Comparison of ENCODE assay signal across 12 cellular contexts in genomic region chr9:93578844-93579243, GRCh38. TPM values are rescaled to one million over a fixed set of nuclear protein-coding genes. Genes with fewer than 3 reads are reported as not detected.
DNase-seq lines count a peak whose midpoint lies in the region; ATAC-seq, FAIRE-seq and TF ChIP-seq lines count a peak whose summit lies in the region.
"Had no signal": no experiment of that assay in that cellular context is flagged by ENCODE, and none has a peak within 500 bp of the region (broad histone marks: within the 10 kb centered on the region; RNA-seq: fewer than 3 reads in every experiment).

No MANE protein-coding gene starts in this region.

- H3K36me3 ChIP-seq in GM12878 (ENCODE audit: control insufficient read depth in 2 of 2, insufficient read depth in 2 of 2, low read length in 1 of 2) (no peaks in the 10 kb centered on the region), brain microvascular endothelial cell (replicated peaks) (no peaks in the 10 kb centered on the region)
- H3K36me3 ChIP-seq: colonic mucosa, tibial nerve had no signal

- peak overlapping the region; percentile 17; the same call in 1 of the 2 replicates for H3K4me2 ChIP-seq in GM12878 (ENCODE audit: control insufficient read depth, insufficient read depth)

- peak overlapping the region; percentile 88 for H3K4me3 Mint-ChIP-seq in activated naive CD8-positive, alpha-beta T cell
- H3K4me3 Mint-ChIP-seq in activated naive CD8-positive, alpha-beta T cell treated with anti-CD3 and anti-CD28 coated beads for 36 hours: no peak overlapping the region
- peak overlapping the region in 9 of 10 donors; percentile 68 to 90 (median 85) for H3K4me3 Mint-ChIP-seq in naive thymus-derived CD8-positive, alpha-beta T cell

- H3K9me3 Mint-ChIP-seq in activated naive CD8-positive, alpha-beta T cell (ENCODE audit: low read depth): peaks cover 7% of the 10 kb centered on the region
- H3K9me3 Mint-ChIP-seq in activated naive CD8-positive, alpha-beta T cell treated with anti-CD3 and anti-CD28 coated beads for 36 hours: peaks cover 2% of the 10 kb centered on the region
- H3K9me3 Mint-ChIP-seq in naive thymus-derived CD8-positive, alpha-beta T cell: peaks cover 0 to 4% (median 0%) of the 10 kb centered on the region in 9 donors

- FAIRE-seq in GM12878 (lab: Jason Lieb, UNC): no peak
- FAIRE-seq: RCC 7860 had no signal

- SMC1A ChIA-PET in GM12878 (lab: Charles Lee; ENCODE audit: uncharacterized antibody, unreplicated experiment): no interaction called here

- DNase-seq in activated naive CD8-positive, alpha-beta T cell treated with anti-CD3 and anti-CD28 coated beads for 36 hours: no peak
- DNase-seq in GM12878 (ENCODE audit: low read depth, low spot score): no peak
- no peak for DNase-seq in naive thymus-derived CD8-positive, alpha-beta T cell
- DNase-seq in ureter (ENCODE audit: low spot score): peak; percentile 23
- no peak for DNase-seq in brain microvascular endothelial cell
- no peak for DNase-seq in activated CD4-positive, CD25-positive, alpha-beta regulatory T cell (lab: John Stamatoyannopoulos, UW)
- DNase-seq: colonic mucosa, foreskin keratinocyte had no signal

- H3K36me3 Mint-ChIP-seq in activated naive CD8-positive, alpha-beta T cell: peaks cover 5% of the 10 kb centered on the region
- peaks cover 11% of the 10 kb centered on the region for H3K36me3 Mint-ChIP-seq in activated naive CD8-positive, alpha-beta T cell treated with anti-CD3 and anti-CD28 coated beads for 36 hours
- peaks cover 0 to 7% (median 0%) of the 10 kb centered on the region in 3 donors for H3K36me3 Mint-ChIP-seq in naive thymus-derived CD8-positive, alpha-beta T cell

- no peaks in the 10 kb centered on the region; the same call in 2 of the 3 replicates for H3K9me3 ChIP-seq in GM12878 (replicated peaks; ENCODE audit: control insufficient read depth, insufficient read depth, low read length)
- H3K9me3 ChIP-seq: colonic mucosa, tibial nerve had no signal

- peaks cover 11% of the 10 kb centered on the region for H3K4me1 ChIP-seq in GM12878 (ENCODE audit: control insufficient read depth, insufficient read depth, low read length)
- H3K4me1 ChIP-seq: foreskin keratinocyte had no signal

- TF ChIP-seq RAD21 in GM12878 (IDR thresholded peaks at IDR 0.05; ENCODE audit: insufficient read depth, low read depth, low read length): no peak

- no peaks in the 10 kb centered on the region for H3K27me3 Mint-ChIP-seq in activated naive CD8-positive, alpha-beta T cell
- H3K27me3 Mint-ChIP-seq in activated naive CD8-positive, alpha-beta T cell treated with anti-CD3 and anti-CD28 coated beads for 36 hours: no peaks in the 10 kb centered on the region
- H3K27me3 Mint-ChIP-seq in naive thymus-derived CD8-positive, alpha-beta T cell: no peaks in the 10 kb centered on the region

- intact Hi-C loops in GM12878 (cut with micrococcal nuclease; ENCODE audit: unreplicated experiment): no loop called here

- in situ Hi-C loops in GM12878 (cut with MboI) (no loop called here), brain microvascular endothelial cell (cut with HindIII; ENCODE audit: low pct_ligation_motif_present, low sequenced_read_pairs) (no loop called here)

- no peak overlapping the region for H2AFZ ChIP-seq in GM12878 (ENCODE audit: control insufficient read depth, low read depth, low read length)

- TF ChIP-seq CTCF in GM12878 (IDR thresholded peaks at IDR 0.05 in 2 of 3, conservative IDR thresholded peaks at IDR 0.05 in 1 of 3; ENCODE audit: control insufficient read depth in 2 of 3, extremely low read depth in 1 of 3, insufficient read depth in 1 of 3, low read depth in 3 of 3, low read length in 3 of 3) (no peak), brain microvascular endothelial cell (IDR thresholded peaks at IDR 0.05; ENCODE audit: low read depth, low read length, missing control alignments) (no peak)

- ATAC-seq in GM12878 (no peak), GM21723 (IDR thresholded peaks at IDR 0.05; ENCODE audit: unreplicated experiment) (no peak)
- no peak for ATAC-seq in naive thymus-derived CD8-positive, alpha-beta T cell

- peaks cover 6% of the 10 kb centered on the region for H3K79me2 ChIP-seq in GM12878 (ENCODE audit: control insufficient read depth, insufficient read depth, low read length)

- no peak overlapping the region for H3K27ac Mint-ChIP-seq in activated naive CD8-positive, alpha-beta T cell
- H3K27ac Mint-ChIP-seq in activated naive CD8-positive, alpha-beta T cell treated with anti-CD3 and anti-CD28 coated beads for 36 hours: no peak overlapping the region
- H3K27ac Mint-ChIP-seq in naive thymus-derived CD8-positive, alpha-beta T cell: peak overlapping the region; percentile 9 to 94 (median 85)

- H4K20me1 ChIP-seq in GM12878 (ENCODE audit: control insufficient read depth, insufficient read depth): no peaks in the 10 kb centered on the region

- H3K9ac ChIP-seq in GM12878 (ENCODE audit: control insufficient read depth, insufficient read depth, low read length): no peak overlapping the region

- CTCF ChIA-PET in GM12878 (lab: Yijun Ruan, JAX): interaction anchor here (1.1 to 1.2 kb wide), 2 partner anchors 12 to 14 kb away, joined by 3 to 6 read pairs; no protein-coding TSS in a partner anchor

- H3K4me3 ChIP-seq in GM12878: no peak overlapping the region
- H3K4me3 ChIP-seq in brain microvascular endothelial cell (ENCODE audit: low read depth, low read length): no peak overlapping the region
- H3K4me3 ChIP-seq: colonic mucosa had no signal

- RAD21 ChIA-PET in GM12878 (lab: Charles Lee; ENCODE audit: unreplicated experiment): no interaction called here

- H3K27ac ChIP-seq in GM12878 (ENCODE audit: control insufficient read depth, insufficient read depth) (no peak overlapping the region), brain microvascular endothelial cell (no peak overlapping the region)
- H3K27ac ChIP-seq: colonic mucosa, foreskin keratinocyte had no signal

- peaks cover 61% of the 10 kb centered on the region for H3K4me1 Mint-ChIP-seq in activated naive CD8-positive, alpha-beta T cell (ENCODE audit: low read depth)
- H3K4me1 Mint-ChIP-seq in activated naive CD8-positive, alpha-beta T cell treated with anti-CD3 and anti-CD28 coated beads for 36 hours: peaks cover 34% of the 10 kb centered on the region
- H3K4me1 Mint-ChIP-seq in naive thymus-derived CD8-positive, alpha-beta T cell: peaks cover 26 to 65% (median 56%) of the 10 kb centered on the region in 4 donors

- POLR2A ChIA-PET in GM12878 (lab: Charles Lee): no interaction called here
- POLR2A ChIA-PET in naive thymus-derived CD8-positive, alpha-beta T cell (lab: Charles Lee): interaction anchor here (1.5 kb wide), 1 partner anchor 12 kb away, joined by 6 read pairs; no protein-coding TSS in a partner anchor

- no peak for TF ChIP-seq EP300 in GM12878 (IDR thresholded peaks at IDR 0.05; ENCODE audit: borderline replicate concordance in 1 of 2, control insufficient read depth in 1 of 2, low read depth in 2 of 2, low read length in 2 of 2)

- no TSS peak for BruUV-seq in GM12878 (replicated peaks; lab: Mats Ljungman, UMichigan)

- no peaks in the 10 kb centered on the region for H3K27me3 ChIP-seq in GM12878 (replicated peaks in 1 of 2; ENCODE audit: control insufficient read depth in 2 of 2, insufficient read depth in 2 of 2, low read length in 1 of 2)
- H3K27me3 ChIP-seq in brain microvascular endothelial cell (replicated peaks): no peaks in the 10 kb centered on the region
- H3K27me3 ChIP-seq: colonic mucosa, foreskin keratinocyte, tibial nerve had no signal

- no peak for TF ChIP-seq POLR2A in GM12878 (IDR thresholded peaks at IDR 0.05; ENCODE audit: low read depth, low read length)

- WGBS in GM12878 (ENCODE audit: insufficient coverage, insufficient replicate concordance, low lambda C conversion rate, missing lambda C conversion rate): 62% methylated on average over 5 of the region's 5 CpGs

TF ChIP-seq in GM12878, 131 proteins besides CTCF, POLR2A, EP300 and RAD21:
- TF ChIP-seq ZNF384 (IDR thresholded peaks at IDR 0.05; ENCODE audit: borderline replicate concordance, low read depth, low read length): no peak
- TF ChIP-seq ZZZ3 (IDR thresholded peaks at IDR 0.05; ENCODE audit: control insufficient read depth, insufficient read length, low read depth): no peak
- no peak for TF ChIP-seq SUPT20H (IDR thresholded peaks at IDR 0.05; ENCODE audit: borderline replicate concordance, control insufficient read depth, low read depth, low read length)
- no peak for TF ChIP-seq RAD51 (IDR thresholded peaks at IDR 0.05)
- TF ChIP-seq KLF5 (IDR thresholded peaks at IDR 0.05; ENCODE audit: partially characterized antibody): no peak
- TF ChIP-seq RFX5 (IDR thresholded peaks at IDR 0.05; ENCODE audit: low read depth, low read length): no peak
- TF ChIP-seq SPI1 (IDR thresholded peaks at IDR 0.05; ENCODE audit: borderline replicate concordance, insufficient read depth, low read depth, low read length): no peak
- no peak for TF ChIP-seq TCF12 (IDR thresholded peaks at IDR 0.05; ENCODE audit: low read depth, low read length)
- no peak for TF ChIP-seq HDAC2 (IDR thresholded peaks at IDR 0.05)
- TF ChIP-seq CREM (IDR thresholded peaks at IDR 0.05; ENCODE audit: low read depth): no peak
- TF ChIP-seq BRCA1 (IDR thresholded peaks at IDR 0.05; ENCODE audit: low read depth, low read length): no peak

RNA-seq across cellular contexts. Expression of gene PHF2, which starts 2.5 kb away (rescaled TPM):
- 10 to 100 TPM; 14.6 to 15.6 TPM for total RNA-seq in activated naive CD8-positive, alpha-beta T cell treated with anti-CD3 and anti-CD28 coated beads for 36 hours
- 8.7 and 9.9 TPM in 2 replicates for total RNA-seq in GM12878 (2013; cell fraction: nucleolus; rRNA removed)
- total RNA-seq in GM12878 (2014; rRNA removed): 8.1 and 8.9 TPM in 2 replicates
- total RNA-seq in GM12878 (2014; rRNA removed; fragmentation: Illumina TruSeq; extraction: Trizol): 5.1 and 5.2 TPM in 2 replicates
- total RNA-seq in GM12878 (2021): 13.3 TPM in 2 replicates
- 2.6 TPM for polyA plus RNA-seq in GM12878 (2011; ENCODE audit: low read depth)
- 4.4 and 5.8 TPM in 2 replicates for polyA plus RNA-seq in GM12878 (2011; rRNA removed)
- 3.6 and 3.7 TPM in 2 replicates for polyA plus RNA-seq in GM12878 (2011; cell fraction: cytosol; rRNA removed)
- 13.5 and 18.8 TPM in 2 replicates for polyA plus RNA-seq in GM12878 (2011; cell fraction: nucleus; rRNA removed)
- polyA plus RNA-seq in GM12878 (2012): 5.9 and 6.6 TPM in 2 replicates
- polyA plus RNA-seq in GM12878 (2014; fragmentation: Illumina TruSeq; extraction: Trizol): 6.0 and 8.0 TPM in 2 replicates
- under 1 TPM; 0.34 to 0.68 TPM for polyA plus RNA-seq in GM12878 (2014; fragmentation: Nextera tagmentation; extraction: Ambion mirVana)
- 8.6 and 10.3 TPM in 2 replicates for polyA plus RNA-seq in GM12878 (2014; rRNA removed)
- 1 to 10 TPM; 1.9 to 2.2 TPM for polyA plus RNA-seq in GM12878 (2016; fragmentation: Nextera tagmentation; extraction: Ambion mirVana)
- polyA minus RNA-seq in GM12878 (2011; rRNA and poly(A)+ RNA removed): 3.4 and 4.0 TPM in 2 replicates
- 3.1 and 3.2 TPM in 2 replicates for polyA minus RNA-seq in GM12878 (2011; cell fraction: cytosol; rRNA and poly(A)+ RNA removed)
- polyA minus RNA-seq in GM12878 (2011; cell fraction: nucleus; rRNA and poly(A)+ RNA removed): 3.3 and 4.9 TPM in 2 replicates
- total RNA-seq in naive thymus-derived CD8-positive, alpha-beta T cell: 10 to 100 TPM; 35.2 to 35.5 TPM
- 1 to 10 TPM in 2 of 3 donors, under 1 TPM in 1; 0.84 to 2.3 (median 1.3) TPM for polyA plus RNA-seq in naive thymus-derived CD8-positive, alpha-beta T cell
- 34.6 TPM for total RNA-seq in ureter

Comparison
In these comparisons a context has a peak if more than half of its experiments do, and no peak if none do; other contexts are left out.
1. H3K27ac Mint-ChIP-seq: peak in naive thymus-derived CD8-positive, alpha-beta T cell (10 of 10); none in activated naive CD8-positive, alpha-beta T cell (single experiment) and activated naive CD8-positive, alpha-beta T cell treated with anti-CD3 and anti-CD28 coated beads for 36 hours (single experiment).